In genomic region chr19:46225558-46226004, GRCh38 we compare ENCODE assay signal across 2 cellular contexts.
A peak's percentile ranks its signal among the peaks of the same experiment; 100 is the strongest.
TF ChIP-seq lines count a peak whose summit lies in the region.

No MANE protein-coding gene starts in this region.

TF ChIP-seq in HepG2, 621 proteins besides CTCF, POLR2A, EP300 and RAD21:
- TF ChIP-seq REST (IDR thresholded peaks at IDR 0.05; ENCODE audit: borderline replicate concordance in 1 of 2, low read depth in 1 of 2, low read length in 2 of 2): peak; percentile 30 to 91
- TF ChIP-seq ZMYM2 (CRISPR knock-in tag; IDR thresholded peaks at IDR 0.05): no peak
- no peak for TF ChIP-seq ZNF407 (CRISPR knock-in tag; IDR thresholded peaks at IDR 0.05; ENCODE audit: not compliant biosample characterization)
- TF ChIP-seq MIER2 (CRISPR knock-in tag; IDR thresholded peaks at IDR 0.05): peak; percentile 89; the same call in 1 of the 2 replicates
- TF ChIP-seq ZNF841 (CRISPR knock-in tag; IDR thresholded peaks at IDR 0.05; ENCODE audit: borderline replicate concordance): no peak

TF ChIP-seq in endothelial cell of umbilical vein, 7 proteins besides CTCF, POLR2A, EP300 and RAD21:
- TF ChIP-seq JUN (IDR thresholded peaks at IDR 0.05; ENCODE audit: borderline replicate concordance, insufficient read depth, insufficient read length, low read depth): no peak
- no peak for TF ChIP-seq FOS (IDR thresholded peaks at IDR 0.05; ENCODE audit: borderline replicate concordance, insufficient read depth, low read length)
- TF ChIP-seq MYC (IDR thresholded peaks at IDR 0.05; ENCODE audit: low read depth, low read length): no peak
- no peak for TF ChIP-seq EZH2 (IDR thresholded peaks at IDR 0.05; ENCODE audit: borderline replicate concordance, low read depth, low read length, severe bottlenecking)
- no peak for TF ChIP-seq GATA2 (IDR thresholded peaks at IDR 0.05; ENCODE audit: insufficient read depth, insufficient read length, low read depth, low read length)
- no peak for TF ChIP-seq POLR2AphosphoS5 (IDR thresholded peaks at IDR 0.05; ENCODE audit: insufficient read depth, low read depth, low read length)
- TF ChIP-seq MAX (IDR thresholded peaks at IDR 0.05; ENCODE audit: insufficient read depth, insufficient read length): no peak
